ENCODE assay signal across 20 cellular contexts in the genomic region with DNA sequence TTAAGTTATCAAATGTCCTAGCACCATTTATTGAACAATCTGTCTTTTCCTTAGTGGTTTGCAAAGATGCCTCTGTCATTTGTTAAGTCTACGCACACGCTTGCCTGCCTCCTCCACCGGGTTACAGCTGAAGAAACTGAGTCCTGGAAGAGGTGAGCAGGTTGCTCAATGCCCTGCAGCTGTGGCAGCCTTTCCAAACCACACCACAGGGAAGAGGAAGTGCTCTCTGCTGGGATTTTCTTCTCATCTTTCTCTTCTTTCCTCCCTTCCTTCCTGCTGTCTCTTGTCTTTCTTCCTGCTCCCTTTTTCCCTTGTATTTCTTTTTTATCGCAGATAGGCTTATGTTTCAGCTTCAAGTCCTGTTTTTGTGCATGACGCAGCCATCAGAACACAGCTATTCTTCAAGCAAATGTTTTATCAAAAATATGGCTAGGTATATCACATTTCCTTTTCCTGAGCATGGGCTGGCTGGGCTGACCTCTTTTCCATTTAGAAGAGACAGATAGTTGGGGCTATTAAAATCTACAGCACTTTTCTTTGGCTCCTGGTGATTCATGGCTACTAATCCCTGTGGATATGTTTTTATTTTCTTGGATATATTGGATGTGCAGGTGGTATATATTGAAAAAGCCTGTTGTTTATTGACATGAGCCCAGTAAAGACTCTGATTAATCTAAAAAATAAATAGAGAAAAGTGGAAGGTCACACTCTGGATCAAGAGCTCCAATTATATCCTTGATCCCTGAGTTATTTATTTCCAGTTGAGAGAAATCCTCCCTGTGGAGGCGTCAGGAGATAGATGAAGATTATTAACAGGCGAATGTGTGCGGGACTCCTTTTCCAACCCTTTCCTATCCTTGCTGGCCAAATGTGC.
DNase-seq lines count a peak whose midpoint lies in the region; ATAC-seq, FAIRE-seq and TF ChIP-seq lines count a peak whose summit lies in the region.
"Had no signal": no experiment of that assay in that cellular context is flagged by ENCODE, and none has a peak within 500 bp of the region (broad histone marks: within the 10 kb centered on the region; RNA-seq: fewer than 3 reads in every experiment).

No MANE protein-coding gene starts in this region.

- H3K27me3 ChIP-seq in GM23338 (ENCODE audit: insufficient read depth), result no peaks in the 10 kb centered on the region
- H3K27me3 ChIP-seq in neural progenitor cell, result no peaks in the 10 kb centered on the region
- H3K27me3 ChIP-seq: adrenal gland, BE2C had no signal

- H3K9me3 Mint-ChIP-seq in GM23338, result no peaks in the 10 kb centered on the region
- H3K9me3 Mint-ChIP-seq in endothelial cell (ENCODE audit: unreplicated experiment), result no peaks in the 10 kb centered on the region
- H3K9me3 Mint-ChIP-seq in neural progenitor cell, result no peaks in the 10 kb centered on the region
- no peaks in the 10 kb centered on the region for H3K9me3 Mint-ChIP-seq in activated naive CD4-positive, alpha-beta T cell treated with anti-CD3 and anti-CD28 coated beads, Interleukin-2, amount 10 ng/mL, durations not matched to agents 7 days and 5 days
- H3K9me3 Mint-ChIP-seq: activated CD8-positive, alpha-beta T cell treated with anti-CD3 and anti-CD28 coated beads for 36 hours; activated T-helper 1 cell treated with anti-CD3 and anti-CD28 coated beads, Interleukin-12 subunit alpha, Interleukin-12 subunit beta, Interleukin-2, Interleukin-4 antibody, amounts not matched to agents 30 ng/mL and 10 ng/mL and 1 ng/mL, durations not matched to agents 14 hours and 24 hours and 36 hours had no signal

- H3K79me2 ChIP-seq in GM23338 (replicated peaks; ENCODE audit: insufficient read depth) (no peaks in the 10 kb centered on the region), neural progenitor cell (ENCODE audit: low read depth) (no peaks in the 10 kb centered on the region)

- DNase-seq in GM23338 (ENCODE audit: low spot score), result no peak
- no peak for DNase-seq in SK-N-MC (ENCODE audit: low read depth, low spot score)
- DNase-seq in endothelial cell (ENCODE audit: low spot score), result no peak
- no peak for DNase-seq in neural progenitor cell (ENCODE audit: low spot score)
- no peak for DNase-seq in activated naive CD4-positive, alpha-beta T cell treated with anti-CD3 and anti-CD28 coated beads, Interleukin-2, amount 10 ng/mL, durations not matched to agents 7 days and 5 days
- DNase-seq in Kasumi-1 (lab: John Stamatoyannopoulos, UW), result no peak
- DNase-seq in stimulated activated CD4-positive, alpha-beta T cell treated with anti-CD3 and anti-CD28 coated beads, Interleukin-4, amount 100 ng/mL, for 24 hours, result no peak
- no peak for DNase-seq in GM12892 (ENCODE audit: insufficient read length)
- DNase-seq: activated CD8-positive, alpha-beta T cell treated with anti-CD3 and anti-CD28 coated beads for 36 hours; BE2C; DMS53; erythroblast; Karpas-422; NCI-H1436 treated with DMSO at 0.1 percent for 48 hours; NCI-H345; PC-3; posterior cingulate gyrus had no signal

- 0 out of 2 replicates have a peak, but pooled peaks cover 3% of the 10 kb centered on the region for H3K9me2 ChIP-seq in GM23338 (ENCODE audit: insufficient read depth)

- no peak for TF ChIP-seq POLR2A in GM12892 (IDR thresholded peaks at IDR 0.05; ENCODE audit: low read depth, low read length)

- H3K4me3 ChIP-seq in GM23338, result no peak overlapping the region
- H3K4me3 ChIP-seq in SK-N-MC, result peak overlapping the region; percentile 5
- H3K4me3 ChIP-seq in neural progenitor cell, result no peak overlapping the region
- H3K4me3 ChIP-seq: adrenal gland had no signal

- no peak for FAIRE-seq in GM12892 (lab: Jason Lieb, UNC)

- TF ChIP-seq CTCF in GM23338 (conservative IDR thresholded peaks at IDR 0.05; ENCODE audit: low read depth in 2 of 2) (no peak), endothelial cell (IDR thresholded peaks at IDR 0.05; ENCODE audit: unreplicated experiment) (no peak), neural progenitor cell (IDR thresholded peaks at IDR 0.05) (no peak)

- H3F3A ChIP-seq in GM23338 (replicated peaks; ENCODE audit: low read depth), result no peaks in the 10 kb centered on the region
- H3F3A ChIP-seq in neural progenitor cell (ENCODE audit: low read depth), result no peaks in the 10 kb centered on the region

- H4K20me1 ChIP-seq in GM23338 (replicated peaks; ENCODE audit: insufficient read depth) (no peaks in the 10 kb centered on the region), neural progenitor cell (ENCODE audit: low read depth) (no peaks in the 10 kb centered on the region)

- no peak for ATAC-seq in GM23338
- ATAC-seq: activated CD8-positive, alpha-beta T cell treated with anti-CD3 and anti-CD28 coated beads for 36 hours; PC-3 had no signal

- H3K4me2 ChIP-seq in GM23338, result no peak overlapping the region
- no peak overlapping the region for H3K4me2 ChIP-seq in neural progenitor cell

- H3K27ac Mint-ChIP-seq in GM23338, result no peak overlapping the region
- peak overlapping the region; percentile 64 for H3K27ac Mint-ChIP-seq in endothelial cell (ENCODE audit: unreplicated experiment)
- H3K27ac Mint-ChIP-seq in neural progenitor cell, result peak overlapping the region; percentile 72
- H3K27ac Mint-ChIP-seq in activated naive CD4-positive, alpha-beta T cell treated with anti-CD3 and anti-CD28 coated beads, Interleukin-2, amount 10 ng/mL, durations not matched to agents 7 days and 5 days, result no peak overlapping the region
- H3K27ac Mint-ChIP-seq: activated CD8-positive, alpha-beta T cell treated with anti-CD3 and anti-CD28 coated beads for 36 hours; activated T-helper 1 cell treated with anti-CD3 and anti-CD28 coated beads, Interleukin-12 subunit alpha, Interleukin-12 subunit beta, Interleukin-2, Interleukin-4 antibody, amounts not matched to agents 30 ng/mL and 10 ng/mL and 1 ng/mL, durations not matched to agents 14 hours and 24 hours and 36 hours had no signal

- H3K4me1 Mint-ChIP-seq in GM23338 (peaks cover 22% of the 10 kb centered on the region), endothelial cell (ENCODE audit: unreplicated experiment) (peaks cover 52% of the 10 kb centered on the region), neural progenitor cell (peaks cover 45% of the 10 kb centered on the region)
- H3K4me1 Mint-ChIP-seq in activated naive CD4-positive, alpha-beta T cell treated with anti-CD3 and anti-CD28 coated beads, Interleukin-2, amount 10 ng/mL, durations not matched to agents 7 days and 5 days, result no peaks in the 10 kb centered on the region

- H3K9me3 ChIP-seq in SK-N-MC (ENCODE audit: low read depth, low read length) (no peaks in the 10 kb centered on the region), neural progenitor cell (ENCODE audit: low read depth) (no peaks in the 10 kb centered on the region)
- H3K9me3 ChIP-seq: adrenal gland, BE2C had no signal

- H3K36me3 Mint-ChIP-seq in GM23338 (ENCODE audit: low read depth) (no peaks in the 10 kb centered on the region), endothelial cell (ENCODE audit: low read depth, unreplicated experiment) (no peaks in the 10 kb centered on the region), neural progenitor cell (no peaks in the 10 kb centered on the region)
- no peaks in the 10 kb centered on the region for H3K36me3 Mint-ChIP-seq in activated naive CD4-positive, alpha-beta T cell treated with anti-CD3 and anti-CD28 coated beads, Interleukin-2, amount 10 ng/mL, durations not matched to agents 7 days and 5 days

- H3K4me1 ChIP-seq in GM23338 (ENCODE audit: insufficient read depth) (peaks cover 4% of the 10 kb centered on the region; the same call in 1 of the 2 replicates), neural progenitor cell (peaks cover 15% of the 10 kb centered on the region)
- H3K4me1 ChIP-seq: adrenal gland had no signal

- CTCF ChIA-PET in activated naive CD4-positive, alpha-beta T cell treated with anti-CD3 and anti-CD28 coated beads, Interleukin-2, amount 10 ng/mL, durations not matched to agents 7 days and 5 days (lab: Charles Lee), result interaction anchor here (0.6 kb wide), 2 partner anchors 175 to 482 kb away, joined by 3 read pairs; no protein-coding TSS in a partner anchor

- H3K9ac ChIP-seq in SK-N-MC (ENCODE audit: insufficient read length), result no peak overlapping the region
- H3K9ac ChIP-seq in neural progenitor cell, result no peak overlapping the region

- H2AFZ ChIP-seq in GM23338 (peak overlapping the region; percentile 86; the same call in 1 of the 2 replicates), neural progenitor cell (replicated peaks) (peak overlapping the region; percentile 23)

- H3K4me3 Mint-ChIP-seq in GM23338 (no peak overlapping the region), endothelial cell (ENCODE audit: unreplicated experiment) (peak overlapping the region; percentile 7), neural progenitor cell (no peak overlapping the region)
- no peak overlapping the region for H3K4me3 Mint-ChIP-seq in activated naive CD4-positive, alpha-beta T cell treated with anti-CD3 and anti-CD28 coated beads, Interleukin-2, amount 10 ng/mL, durations not matched to agents 7 days and 5 days
- H3K4me3 Mint-ChIP-seq: activated CD8-positive, alpha-beta T cell treated with anti-CD3 and anti-CD28 coated beads for 36 hours; activated T-helper 1 cell treated with anti-CD3 and anti-CD28 coated beads, Interleukin-12 subunit alpha, Interleukin-12 subunit beta, Interleukin-2, Interleukin-4 antibody, amounts not matched to agents 30 ng/mL and 10 ng/mL and 1 ng/mL, durations not matched to agents 14 hours and 24 hours and 36 hours had no signal

- H3K27ac ChIP-seq in GM23338 (ENCODE audit: low read depth), result no peak overlapping the region
- H3K27ac ChIP-seq in SK-N-MC, result peak overlapping the region; percentile 8; the same call in 1 of the 2 replicates
- no peak overlapping the region for H3K27ac ChIP-seq in neural progenitor cell
- H3K27ac ChIP-seq: VCaP had no signal

- H3K27me3 Mint-ChIP-seq in GM23338 (ENCODE audit: insufficient read depth, low read depth, poor library complexity) (no peaks in the 10 kb centered on the region), endothelial cell (ENCODE audit: unreplicated experiment) (peaks cover 4% of the 10 kb centered on the region), neural progenitor cell (ENCODE audit: insufficient read depth, low read depth) (peaks cover 4% of the 10 kb centered on the region)
- peaks cover 13% of the 10 kb centered on the region for H3K27me3 Mint-ChIP-seq in activated naive CD4-positive, alpha-beta T cell treated with anti-CD3 and anti-CD28 coated beads, Interleukin-2, amount 10 ng/mL, durations not matched to agents 7 days and 5 days

- no peaks in the 10 kb centered on the region for H3K36me3 ChIP-seq in GM23338 (ENCODE audit: insufficient read depth)
- no peaks in the 10 kb centered on the region for H3K36me3 ChIP-seq in SK-N-MC (ENCODE audit: insufficient read depth, low read length)
- no peaks in the 10 kb centered on the region for H3K36me3 ChIP-seq in neural progenitor cell
- H3K36me3 ChIP-seq: adrenal gland, BE2C had no signal

TF ChIP-seq in GM23338, 12 proteins besides CTCF, POLR2A, EP300 and RAD21 (continues in another document):
- TF ChIP-seq EZH2phosphoT487 (IDR thresholded peaks at IDR 0.05; ENCODE audit: unreplicated experiment), result no peak

Comparison
In these comparisons a context has a peak if more than half of its experiments do, and no peak if none do; other contexts are left out.
1. H3K27ac Mint-ChIP-seq: peak in endothelial cell (single experiment) and neural progenitor cell (single experiment); none in GM23338 (single experiment) and activated naive CD4-positive, alpha-beta T cell treated with anti-CD3 and anti-CD28 coated beads, Interleukin-2, amount 10 ng/mL, durations not matched to agents 7 days and 5 days (single experiment).